18 cellular contexts compared by ENCODE assay signal in genomic region chr14:62694075-62694474, GRCh38.
DNase-seq lines count a peak whose midpoint lies in the region; ATAC-seq and TF ChIP-seq lines count a peak whose summit lies in the region.
"Had no signal": no experiment of that assay in that cellular context is flagged by ENCODE, and none has a peak within 500 bp of the region (broad histone marks: within the 10 kb centered on the region; RNA-seq: fewer than 3 reads in every experiment).

No MANE protein-coding gene starts in this region.

- 93 to 97% (median 96%) methylated on average over 2 of the region's 2 CpGs for WGBS in adrenal gland, 4 donors

- H3K9me3 ChIP-seq in RWPE2 (ENCODE audit: severe bottlenecking) (no peaks in the 10 kb centered on the region), adrenal gland (replicated peaks in 1 of 3) (no peaks in the 10 kb centered on the region)

- DNase-seq in GM12865 (ENCODE audit: low read depth) (peak; percentile 5), RWPE2 (ENCODE audit: low spot score) (peak; percentile 85), epithelial cell of prostate (ENCODE audit: low read depth, low spot score) (peak; percentile 87), renal cortical epithelial cell (ENCODE audit: low read depth) (peak; percentile 13), adrenal gland (no peak)
- no peak for DNase-seq in activated CD4-positive, alpha-beta T cell treated with anti-CD3 and anti-CD28 coated beads, Interleukin-2, amount 50 U/mL, for 4 hours
- DNase-seq in activated T-cell treated with anti-CD3 and anti-CD28 coated beads, Interleukin-2, amount 50 U/mL, for 1 hour: no peak
- DNase-seq: activated CD4-positive, alpha-beta memory T cell treated with anti-CD3 and anti-CD28 coated beads, Interleukin-2, amount 10 ng/mL, durations not matched to agents 7 days and 5 days; amygdala; dermis blood vessel endothelial cell; GM23248; naive B cell; NCI-H1694 treated with DMSO at 0.1 percent for 48 hours; NCI-H69; PC-3; stimulated activated CD4-positive, alpha-beta T cell treated with anti-CD3 and anti-CD28 coated beads, Interleukin-15, amount 100 ng/mL, for 24 hours had no signal

- H3K4me1 ChIP-seq in RWPE2 (ENCODE audit: insufficient read depth, poor library complexity, severe bottlenecking): peaks cover 39% of the 10 kb centered on the region
- H3K4me1 ChIP-seq in adrenal gland (replicated peaks in 1 of 2): peaks cover 0 to 4% of the 10 kb centered on the region in 2 donors

- TF ChIP-seq CTCF in GM12865 (IDR thresholded peaks at IDR 0.05; ENCODE audit: insufficient read depth, low read depth, low read length, missing control alignments) (no peak), RWPE2 (IDR thresholded peaks at IDR 0.05; ENCODE audit: poor library complexity, severe bottlenecking) (no peak), adrenal gland (IDR thresholded peaks at IDR 0.05) (no peak)

- no peaks in the 10 kb centered on the region for H3K27me3 ChIP-seq in RWPE2 (ENCODE audit: insufficient read depth, poor library complexity, severe bottlenecking)
- H3K27me3 ChIP-seq in adrenal gland: no peaks in the 10 kb centered on the region

- ATAC-seq in RWPE2 (ENCODE audit: low read depth): peak; percentile 79
- ATAC-seq in GM19328 (IDR thresholded peaks at IDR 0.05; ENCODE audit: unreplicated experiment): no peak
- ATAC-seq: PC-3, SK-N-SH treated with all-trans-retinoic acid at 6 μM for 48 hours had no signal

- H3K4me3 ChIP-seq in GM12865 (ENCODE audit: low read depth, low read length): no peak overlapping the region
- no peak overlapping the region for H3K4me3 ChIP-seq in RWPE2 (ENCODE audit: severe bottlenecking)
- no peak overlapping the region for H3K4me3 ChIP-seq in adrenal gland
- H3K4me3 ChIP-seq: GM23248 had no signal

- intact Hi-C loops in adrenal gland (cut with DNase I): no loop called here

- H3K27ac ChIP-seq in RWPE2 (ENCODE audit: poor library complexity, severe bottlenecking) (peak overlapping the region; percentile 96), epithelial cell of prostate (peak overlapping the region; percentile 91), adrenal gland (no peak overlapping the region)
- H3K27ac ChIP-seq: GM23248 had no signal

- H3K36me3 ChIP-seq in RWPE2 (ENCODE audit: low read depth): 0 out of 2 replicates have a peak, but pooled peaks cover 5% of the 10 kb centered on the region
- no peaks in the 10 kb centered on the region for H3K36me3 ChIP-seq in adrenal gland (replicated peaks in 1 of 2)

- TF ChIP-seq POLR2A in adrenal gland (IDR thresholded peaks at IDR 0.05): no peak

Comparison
In these comparisons a context has a peak if more than half of its experiments do, and no peak if none do; other contexts are left out.
1. DNase-seq: peak in GM12865 (single experiment), RWPE2 (single experiment), epithelial cell of prostate (single experiment) and renal cortical epithelial cell (single experiment); none in activated CD4-positive, alpha-beta T cell treated with anti-CD3 and anti-CD28 coated beads, Interleukin-2, amount 50 U/mL, for 4 hours (0 of 2), activated T-cell treated with anti-CD3 and anti-CD28 coated beads, Interleukin-2, amount 50 U/mL, for 1 hour (single experiment) and adrenal gland (0 of 7).
2. H3K27ac ChIP-seq: peak in RWPE2 (single experiment) and epithelial cell of prostate (single experiment); none in adrenal gland (0 of 5).